ENCODE assay signal across 8 cellular contexts in the genomic region with DNA sequence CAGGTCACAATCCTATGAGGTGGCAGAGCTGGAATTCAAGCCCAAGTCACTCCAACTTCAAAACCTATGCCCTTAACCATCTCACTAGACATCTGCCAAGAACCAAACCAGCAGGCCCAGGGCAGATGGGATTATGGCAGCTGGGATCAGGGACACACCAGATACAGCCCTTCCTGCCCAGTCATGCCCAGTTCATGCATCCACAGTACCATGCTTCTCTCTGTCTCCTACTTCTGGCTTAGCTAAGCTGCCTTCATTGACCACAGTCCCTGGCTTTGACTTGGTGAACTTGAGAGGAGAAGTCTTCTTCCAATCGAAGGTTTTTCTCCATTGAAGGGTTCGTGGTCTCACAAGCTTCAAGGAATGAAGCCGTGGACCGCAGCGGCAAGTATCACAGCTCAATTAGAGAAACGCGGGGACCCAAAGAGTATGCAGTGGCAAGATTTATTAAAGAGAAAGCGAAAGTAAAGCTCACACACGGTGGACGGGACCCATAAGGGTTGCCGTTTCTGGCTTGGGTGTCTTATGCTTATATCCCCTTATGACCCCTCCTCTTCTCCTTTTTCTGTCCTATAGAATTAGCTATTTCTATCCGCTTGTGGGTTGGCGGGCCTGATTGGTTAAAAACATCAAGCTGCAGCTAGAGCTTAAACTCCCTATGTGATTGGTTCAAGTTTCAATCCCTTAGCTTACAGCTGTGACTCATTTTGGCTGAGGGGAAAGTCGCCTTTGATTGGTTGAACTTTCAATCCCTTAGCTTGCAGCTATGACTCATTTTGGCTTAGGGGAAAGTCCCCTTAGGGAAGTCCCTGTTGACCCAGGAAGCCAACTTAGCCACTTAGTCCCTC.
A peak's percentile ranks its signal among the peaks of the same experiment; 100 is the strongest.
DNase-seq lines count a peak whose midpoint lies in the region; ATAC-seq lines count a peak whose summit lies in the region.

No MANE protein-coding gene starts in this region.

- ATAC-seq in HG02763 (IDR thresholded peaks at IDR 0.05; ENCODE audit: unreplicated experiment), result peak; percentile 74

- intact Hi-C loops in cardiac septum (cut with DNase I), result loop anchor here (2.0 kb wide), 1 partner anchor 1456 kb away; no protein-coding TSS in a partner anchor

- DNase-seq in NCI-H510A treated with DMSO at 0.1 percent for 48 hours (lab: John Stamatoyannopoulos, UW) (peak; percentile 5), NCI-H510A (lab: John Stamatoyannopoulos, UW) (no peak), NCI-H2029 (lab: John Stamatoyannopoulos, UW) (peak; percentile 84), astrocyte of the hippocampus (ENCODE audit: low read depth, low spot score) (peak; percentile 26), cardiac septum (ENCODE audit: low spot score) (no peak), iPS-NIHi11 (ENCODE audit: low spot score) (no peak)
- peak; percentile 8 to 18 for DNase-seq in stimulated activated CD4-positive, alpha-beta T cell treated with anti-CD3 and anti-CD28 coated beads, Interleukin-15, amount 100 ng/mL, for 48 hours (ENCODE audit: low read depth in 2 of 2)

Comparison
In these comparisons a context has a peak if more than half of its experiments do, and no peak if none do; other contexts are left out.
1. DNase-seq: peak in NCI-H510A treated with DMSO at 0.1 percent for 48 hours (single experiment), NCI-H2029 (single experiment), astrocyte of the hippocampus (single experiment) and stimulated activated CD4-positive, alpha-beta T cell treated with anti-CD3 and anti-CD28 coated beads, Interleukin-15, amount 100 ng/mL, for 48 hours (2 of 2); none in NCI-H510A (single experiment), cardiac septum (single experiment) and iPS-NIHi11 (single experiment).